In genomic region chr20:18999076-18999475, GRCh38 we compare ENCODE assay signal across 17 cellular contexts.
DNase-seq lines count a peak whose midpoint lies in the region; ATAC-seq, FAIRE-seq and TF ChIP-seq lines count a peak whose summit lies in the region.
"Had no signal": no experiment of that assay in that cellular context is flagged by ENCODE, and none has a peak within 500 bp of the region (broad histone marks: within the 10 kb centered on the region; RNA-seq: fewer than 3 reads in every experiment).

No MANE protein-coding gene starts in this region.

- TF ChIP-seq RAD21 in H1 (IDR thresholded peaks at IDR 0.05 in 1 of 2, conservative IDR thresholded peaks at IDR 0.05 in 1 of 2; ENCODE audit: low read depth in 2 of 2, low read length in 2 of 2), result no peak

- DNase-seq in M059J (ENCODE audit: low read depth) (peak; percentile 12), H1 (ENCODE audit: low read depth in 1 of 2, low spot score in 2 of 2) (no peak), kidney tubule cell (ENCODE audit: low spot score) (peak; percentile 69), HTR-8/SVneo (ENCODE audit: insufficient read length, low spot score) (no peak)
- no peak for DNase-seq in activated effector memory CD4-positive, alpha-beta T cell treated with anti-CD3 and anti-CD28 coated beads, Interleukin-2, amount 50 U/mL, for 16 hours
- DNase-seq: Caco-2; CD4-positive, CD25-positive, alpha-beta regulatory T cell; CD8-positive, alpha-beta T cell; DMS153; DMS79 treated with DMSO at 0.1 percent for 48 hours; GF-D8; H9 had no signal

- no peak overlapping the region for H3K18ac ChIP-seq in H1 (ENCODE audit: extremely low read depth, low read length)

- H2BK120ac ChIP-seq in H1 (replicated peaks; ENCODE audit: low read depth, low read length), result no peak overlapping the region

- H3K23me2 ChIP-seq in H1 (ENCODE audit: low read depth, low read length), result no peaks in the 10 kb centered on the region; the same call in 1 of the 2 replicates

- no peaks in the 10 kb centered on the region for H3K79me2 ChIP-seq in H1 (ENCODE audit: control insufficient read depth in 1 of 2, insufficient read depth in 2 of 2, low read length in 2 of 2)

- H2BK12ac ChIP-seq in H1 (ENCODE audit: low read depth, low read length), result no peak overlapping the region

- POLR2A ChIA-PET in H1 (lab: Charles Lee; ENCODE audit: partially characterized antibody), result no interaction called here

- H3K9me3 ChIP-seq in H1 (ENCODE audit: insufficient read depth in 2 of 2, low read depth in 1 of 2, low read length in 1 of 2), result no peaks in the 10 kb centered on the region; a peak in 1 of 4 replicates
- H3K9me3 ChIP-seq: Caco-2 had no signal

- no peak overlapping the region for H4K8ac ChIP-seq in H1 (ENCODE audit: extremely low read depth, insufficient read depth, low read length)

- no peak overlapping the region for H2BK15ac ChIP-seq in H1 (ENCODE audit: low read length)

- no peak overlapping the region for H2BK20ac ChIP-seq in H1 (ENCODE audit: low read length)

- no peak for TF ChIP-seq POLR2A in H1 (IDR thresholded peaks at IDR 0.05; ENCODE audit: control extremely low read depth in 1 of 2, low read depth in 2 of 2, low read length in 2 of 2)

- no peak overlapping the region for H2AK5ac ChIP-seq in H1 (ENCODE audit: low read depth, low read length)

- H3K27ac ChIP-seq in H1 (ENCODE audit: low read depth, low read length), result no peak overlapping the region
- H3K27ac ChIP-seq: C4-2B had no signal

- H4K20me1 ChIP-seq in H1 (replicated peaks in 1 of 2; ENCODE audit: control insufficient read depth in 1 of 2, insufficient read depth in 2 of 2, low read length in 2 of 2), result no peaks in the 10 kb centered on the region

- no peaks in the 10 kb centered on the region for H3K79me1 ChIP-seq in H1 (ENCODE audit: low read depth, low read length)

- no peaks in the 10 kb centered on the region for H3K4me1 ChIP-seq in H1 (replicated peaks in 1 of 4; ENCODE audit: control insufficient read depth in 3 of 4, insufficient read depth in 4 of 4, low read length in 3 of 4)
- H3K4me1 ChIP-seq: Caco-2 had no signal

- H4K91ac ChIP-seq in H1 (replicated peaks; ENCODE audit: insufficient read length, low read length), result no peak overlapping the region

- no peak overlapping the region for H4K5ac ChIP-seq in H1 (ENCODE audit: insufficient read length, low read depth, low read length)

- H3K56ac ChIP-seq in H1 (replicated peaks; ENCODE audit: insufficient read length, low read depth, low read length), result no peak overlapping the region

- H2BK5ac ChIP-seq in H1 (ENCODE audit: low read depth, low read length), result no peak overlapping the region

- H2AFZ ChIP-seq in H1 (ENCODE audit: low read length), result 0 out of 2 replicates have a peak overlapping the region, but pooled peaks have one; percentile 29

- no peak for TF ChIP-seq EP300 in H1 (IDR thresholded peaks at IDR 0.05; ENCODE audit: borderline replicate concordance in 1 of 2, low read depth in 2 of 2, low read length in 2 of 2)

- no peak overlapping the region for H3K4me2 ChIP-seq in H1 (ENCODE audit: insufficient read depth in 1 of 2, low read depth in 2 of 2, low read length in 2 of 2)

- no peak for ATAC-seq in GM18858 (IDR thresholded peaks at IDR 0.05; ENCODE audit: unreplicated experiment)
- ATAC-seq: CD8-positive, alpha-beta T cell; HCT116 had no signal

- CTCF ChIA-PET in H1 (lab: Charles Lee; ENCODE audit: partially characterized antibody), result interaction anchor here (0.9 kb wide), 1 partner anchor 463 kb away, joined by 3 read pairs; no protein-coding TSS in a partner anchor

- H3K14ac ChIP-seq in H1 (ENCODE audit: insufficient read length), result no peak overlapping the region

- no peak for FAIRE-seq in H1 (lab: Jason Lieb, UNC)
- no peak for FAIRE-seq in HTR-8/SVneo (lab: Jason Lieb, UNC)
- FAIRE-seq: GM12891, GM18507 had no signal

- no peak overlapping the region for H3K4ac ChIP-seq in H1 (replicated peaks; ENCODE audit: insufficient read length, low read depth, low read length)

- H3K9ac ChIP-seq in H1 (replicated peaks in 1 of 4; ENCODE audit: extremely low read depth in 1 of 4, low read depth in 3 of 4, low read length in 3 of 4), result no peak overlapping the region

- H3K23ac ChIP-seq in H1 (ENCODE audit: insufficient read length), result no peak overlapping the region

- H3K27me3 ChIP-seq in H1 (replicated peaks in 1 of 4; ENCODE audit: control insufficient read depth in 3 of 4, extremely low read depth in 1 of 4, insufficient read depth in 3 of 4, low read length in 3 of 4), result no peaks in the 10 kb centered on the region

- TF ChIP-seq CTCF in H1 (IDR thresholded peaks at IDR 0.05; ENCODE audit: control extremely low read depth in 1 of 3, insufficient read depth in 1 of 3, low read depth in 1 of 3, low read length in 3 of 3), result no peak

- H3K4me3 ChIP-seq in H1 (ENCODE audit: extremely low read depth in 1 of 4, insufficient read depth in 2 of 4, low read depth in 3 of 4, low read length in 4 of 4), result no peak overlapping the region

- 97% methylated on average over 7 of the region's 7 CpGs; no CpG with 5 or more reads in 1 of the 2 experiments for WGBS in H1 (ENCODE audit: extremely low coverage in 1 of 2, insufficient coverage in 1 of 2, insufficient read length in 1 of 2, insufficient replicate concordance in 2 of 2, low coverage in 1 of 2, low lambda C conversion rate in 2 of 2, missing lambda C conversion rate in 1 of 2), 2 experiments

- no peaks in the 10 kb centered on the region for H3K36me3 ChIP-seq in H1 (ENCODE audit: control insufficient read depth in 2 of 4, insufficient read depth in 4 of 4, low read length in 3 of 4)

TF ChIP-seq in H1, 55 proteins besides CTCF, POLR2A, EP300 and RAD21:
- TF ChIP-seq TBP (IDR thresholded peaks at IDR 0.05; ENCODE audit: low read depth, low read length) (no peak), HDAC2 (IDR thresholded peaks at IDR 0.05; ENCODE audit: borderline replicate concordance in 1 of 2, low read depth in 2 of 2, low read length in 2 of 2) (no peak), BACH1 (IDR thresholded peaks at IDR 0.05; ENCODE audit: low read length) (no peak), BRCA1 (IDR thresholded peaks at IDR 0.05; ENCODE audit: low read depth, low read length) (no peak), MAX (IDR thresholded peaks at IDR 0.05) (no peak), PHF8 (conservative IDR thresholded peaks at IDR 0.05; ENCODE audit: low read depth, low read length) (no peak), ZNF274 (IDR thresholded peaks at IDR 0.05; ENCODE audit: borderline replicate concordance, extremely low read depth, low read length) (no peak), NRF1 (IDR thresholded peaks at IDR 0.05; ENCODE audit: low read depth, low read length) (no peak), JUND (IDR thresholded peaks at IDR 0.05; ENCODE audit: low read length) (no peak), SP1 (IDR thresholded peaks at IDR 0.05; ENCODE audit: low read depth, low read length) (no peak)

Comparison
In these comparisons a context has a peak if more than half of its experiments do, and no peak if none do; other contexts are left out.
1. DNase-seq: peak in M059J (single experiment) and kidney tubule cell (single experiment); none in H1 (0 of 2), HTR-8/SVneo (single experiment) and activated effector memory CD4-positive, alpha-beta T cell treated with anti-CD3 and anti-CD28 coated beads, Interleukin-2, amount 50 U/mL, for 16 hours (single experiment).